Comparison of ENCODE assay signal across 8 cellular contexts in genomic region chr1:221944247-221944870, GRCh38.
"Had no signal": no experiment of that assay in that cellular context is flagged by ENCODE, and none has a peak within 500 bp of the region (broad histone marks: within the 10 kb centered on the region; RNA-seq: fewer than 3 reads in every experiment).

No MANE protein-coding gene starts in this region.

- H3K4me3 Mint-ChIP-seq: GM23338, H9, HFFc6 had no signal

- ATAC-seq: GM23338, HepG2 had no signal

- H3K27ac Mint-ChIP-seq: GM23338, H9, HFFc6, IgD-negative memory B cell had no signal

- DNase-seq: H9, HCEC 1CT, HFFc6, KG1 had no signal

- H3K27ac ChIP-seq: HL-60 had no signal

- H3K4me1 Mint-ChIP-seq: GM23338, H9 had no signal

- H3K36me3 Mint-ChIP-seq: IgD-negative memory B cell had no signal

- H3K4me3 ChIP-seq: GM23338 had no signal

- H3K27me3 Mint-ChIP-seq: IgD-negative memory B cell had no signal
